1 cellular context compared by ENCODE assay signal in the genomic region with DNA sequence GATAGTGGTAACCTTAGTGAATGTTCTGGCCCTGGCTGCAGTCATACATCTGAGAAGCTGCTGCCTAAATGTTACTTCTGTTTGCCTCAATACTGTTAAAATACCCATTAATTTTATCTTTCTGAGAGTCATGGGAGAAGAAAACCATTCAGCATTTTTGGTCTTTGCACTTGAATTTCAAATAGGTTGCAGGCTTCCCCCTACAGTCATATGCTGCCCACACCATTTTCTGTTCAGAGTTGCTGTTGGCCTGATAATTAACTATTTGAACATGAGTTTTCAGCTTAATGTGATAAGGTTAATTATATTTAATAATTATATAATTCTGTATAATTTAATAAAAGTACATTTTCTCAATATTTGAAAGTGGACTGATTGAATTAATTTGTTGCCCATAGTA.
TF ChIP-seq lines count a peak whose summit lies in the region.

No MANE protein-coding gene starts in this region.

TF ChIP-seq in SK-N-SH treated with all-trans-retinoic acid at 6 μM for 48 hours, 23 proteins besides CTCF, POLR2A, EP300 and RAD21 (continued from another document):
- TF ChIP-seq, protein P1, sequence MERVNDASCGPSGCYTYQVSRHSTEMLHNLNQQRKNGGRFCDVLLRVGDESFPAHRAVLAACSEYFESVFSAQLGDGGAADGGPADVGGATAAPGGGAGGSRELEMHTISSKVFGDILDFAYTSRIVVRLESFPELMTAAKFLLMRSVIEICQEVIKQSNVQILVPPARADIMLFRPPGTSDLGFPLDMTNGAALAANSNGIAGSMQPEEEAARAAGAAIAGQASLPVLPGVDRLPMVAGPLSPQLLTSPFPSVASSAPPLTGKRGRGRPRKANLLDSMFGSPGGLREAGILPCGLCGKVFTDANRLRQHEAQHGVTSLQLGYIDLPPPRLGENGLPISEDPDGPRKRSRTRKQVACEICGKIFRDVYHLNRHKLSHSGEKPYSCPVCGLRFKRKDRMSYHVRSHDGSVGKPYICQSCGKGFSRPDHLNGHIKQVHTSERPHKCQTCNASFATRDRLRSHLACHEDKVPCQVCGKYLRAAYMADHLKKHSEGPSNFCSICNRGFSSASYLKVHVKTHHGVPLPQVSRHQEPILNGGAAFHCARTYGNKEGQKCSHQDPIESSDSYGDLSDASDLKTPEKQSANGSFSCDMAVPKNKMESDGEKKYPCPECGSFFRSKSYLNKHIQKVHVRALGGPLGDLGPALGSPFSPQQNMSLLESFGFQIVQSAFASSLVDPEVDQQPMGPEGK (CRISPR knock-in tag; IDR thresholded peaks at IDR 0.05; ENCODE audit: borderline replicate concordance), result no peak
